18 cellular contexts compared by ENCODE assay signal in genomic region chr18:44033144-44033543, GRCh38.
DNase-seq lines count a peak whose midpoint lies in the region; ATAC-seq and TF ChIP-seq lines count a peak whose summit lies in the region.
"Had no signal": no experiment of that assay in that cellular context is flagged by ENCODE, and none has a peak within 500 bp of the region (broad histone marks: within the 10 kb centered on the region; RNA-seq: fewer than 3 reads in every experiment).

No MANE protein-coding gene starts in this region.

- H3K79me2 ChIP-seq in H9 (ENCODE audit: insufficient read depth, low read length) = no peaks in the 10 kb centered on the region

- no peak for TF ChIP-seq CTCF in H9 (conservative IDR thresholded peaks at IDR 0.05)

- no peak overlapping the region for H4K8ac ChIP-seq in H9 (replicated peaks; ENCODE audit: insufficient read length, low read depth, low read length)

- H4K5ac ChIP-seq in H9 (ENCODE audit: insufficient read length, low read depth, low read length) = no peak overlapping the region

- H2BK20ac ChIP-seq in H9 (ENCODE audit: low read depth, low read length, poor library complexity, severe bottlenecking) = no peak overlapping the region

- H3K27ac Mint-ChIP-seq in H9 = no peak overlapping the region
- H3K27ac Mint-ChIP-seq: activated naive CD4-positive, alpha-beta T cell treated with anti-CD3 and anti-CD28 coated beads, Interleukin-2, amount 50 U/mL, for 24 hours; nephron progenitor cell; stimulated activated naive CD8-positive, alpha-beta T cell treated with anti-CD3 and anti-CD28 coated beads, Interleukin-15, amount 100 ng/mL, for 72 hours had no signal

- no peaks in the 10 kb centered on the region for H3K79me1 ChIP-seq in H9 (ENCODE audit: insufficient read depth, low read depth, low read length, poor library complexity, severe bottlenecking)

- H3K14ac ChIP-seq in H9 (ENCODE audit: insufficient read depth, low read length) = no peak overlapping the region

- H3K4me1 ChIP-seq in H9 (ENCODE audit: insufficient read depth, low read length) = peaks cover 6% of the 10 kb centered on the region

- H3K9me3 ChIP-seq in H9 (ENCODE audit: control insufficient read depth, low read depth, low read length) = peaks cover 1% of the 10 kb centered on the region

- H2BK15ac ChIP-seq in H9 (ENCODE audit: low read depth, low read length) = no peak overlapping the region

- no peak overlapping the region for H4K91ac ChIP-seq in H9 (ENCODE audit: insufficient read length, low read depth, low read length)

- peaks cover 0 to 4% of the 10 kb centered on the region in 2 experiments; a peak in 3 of 4 replicates for H3K4me1 Mint-ChIP-seq in H9
- H3K4me1 Mint-ChIP-seq: activated naive CD4-positive, alpha-beta T cell treated with anti-CD3 and anti-CD28 coated beads, Interleukin-2, amount 50 U/mL, for 24 hours; nephron progenitor cell; stimulated activated naive CD8-positive, alpha-beta T cell treated with anti-CD3 and anti-CD28 coated beads, Interleukin-15, amount 100 ng/mL, for 72 hours had no signal

- H3K27ac ChIP-seq in H9 (ENCODE audit: insufficient read length, low read depth, low read length) = no peak overlapping the region
- H3K27ac ChIP-seq: SK-N-MC, WERI-Rb-1 had no signal

- DNase-seq in MV-4-11 (lab: John Stamatoyannopoulos, UW) (peak; percentile 1), mucosa of gallbladder (ENCODE audit: low spot score) (peak; percentile 14), DMS153 (lab: John Stamatoyannopoulos, UW) (no peak), DMS 273 treated with DMSO at 0.1 percent for 48 hours (lab: John Stamatoyannopoulos, UW) (no peak), H9 (no peak), NAMALWA (ENCODE audit: low spot score) (no peak)
- DNase-seq: AML-193; cerebellar nuclear complex; DMS79; erythroblast; NCI-H2107; nephron progenitor cell; stimulated activated naive CD8-positive, alpha-beta T cell treated with anti-CD3 and anti-CD28 coated beads, Interleukin-15, amount 100 ng/mL, for 72 hours; WERI-Rb-1 had no signal

- no peak overlapping the region for H3T11ph ChIP-seq in H9 (ENCODE audit: low read length)

- no peak overlapping the region for H3K56ac ChIP-seq in H9 (ENCODE audit: insufficient read length, low read depth, low read length)

- H2BK120ac ChIP-seq in H9 (ENCODE audit: low read depth, low read length, poor library complexity, severe bottlenecking) = no peak overlapping the region

- H3K9me3 Mint-ChIP-seq in H9 = peaks cover 9 to 13% of the 10 kb centered on the region in 2 experiments

- H3K9ac ChIP-seq in H9 (ENCODE audit: extremely low read depth, insufficient read length, low read length) = no peak overlapping the region

- H3K4me2 ChIP-seq in H9 (ENCODE audit: insufficient read depth, insufficient read length, low read length) = no peak overlapping the region

- no peaks in the 10 kb centered on the region for H3K27me3 Mint-ChIP-seq in H9 (ENCODE audit: low read depth)
- H3K27me3 Mint-ChIP-seq: activated naive CD4-positive, alpha-beta T cell treated with anti-CD3 and anti-CD28 coated beads, Interleukin-2, amount 50 U/mL, for 24 hours; stimulated activated naive CD8-positive, alpha-beta T cell treated with anti-CD3 and anti-CD28 coated beads, Interleukin-15, amount 100 ng/mL, for 72 hours had no signal

- WGBS in H9 (ENCODE audit: extremely low coverage, insufficient read length, low lambda C conversion rate) = no CpG with 5 or more reads among the region's 4 CpGs

- no peaks in the 10 kb centered on the region for H3K27me3 ChIP-seq in H9 (ENCODE audit: insufficient read depth, low read length)

- no peak overlapping the region for H3K18ac ChIP-seq in H9 (ENCODE audit: insufficient read length, low read depth, low read length)

- H3K4ac ChIP-seq in H9 (ENCODE audit: low read depth, low read length) = no peak overlapping the region

- H2BK5ac ChIP-seq in H9 (ENCODE audit: insufficient read length, low read length) = no peak overlapping the region

- H3K36me3 Mint-ChIP-seq in H9 (ENCODE audit: insufficient read depth in 1 of 3, low read depth in 3 of 3) = peaks cover 6 to 11% (median 10%) of the 10 kb centered on the region in 3 experiments; a peak in 6 of 7 replicates
- H3K36me3 Mint-ChIP-seq: activated naive CD4-positive, alpha-beta T cell treated with anti-CD3 and anti-CD28 coated beads, Interleukin-2, amount 50 U/mL, for 24 hours had no signal

- no peak overlapping the region for H2AFZ ChIP-seq in H9 (ENCODE audit: low read length)

- no peak overlapping the region for H2BK12ac ChIP-seq in H9 (ENCODE audit: insufficient read length, low read depth, low read length)

- peak; percentile 76 for ATAC-seq in GM18861 (IDR thresholded peaks at IDR 0.05; ENCODE audit: unreplicated experiment)
- peak; percentile 63 for ATAC-seq in HG02763 (IDR thresholded peaks at IDR 0.05; ENCODE audit: unreplicated experiment)
- ATAC-seq: stimulated activated naive CD8-positive, alpha-beta T cell treated with anti-CD3 and anti-CD28 coated beads, Interleukin-15, amount 100 ng/mL, for 72 hours had no signal

- no peaks in the 10 kb centered on the region for H3K23me2 ChIP-seq in H9 (ENCODE audit: insufficient read length, low read depth, low read length, poor library complexity, severe bottlenecking)

- H2AK5ac ChIP-seq in H9 (ENCODE audit: insufficient read length, low read length) = no peak overlapping the region

- no peak overlapping the region for H3K4me3 Mint-ChIP-seq in H9
- H3K4me3 Mint-ChIP-seq: activated naive CD4-positive, alpha-beta T cell treated with anti-CD3 and anti-CD28 coated beads, Interleukin-2, amount 50 U/mL, for 24 hours; nephron progenitor cell; stimulated activated naive CD8-positive, alpha-beta T cell treated with anti-CD3 and anti-CD28 coated beads, Interleukin-15, amount 100 ng/mL, for 72 hours had no signal

- H3K23ac ChIP-seq in H9 (ENCODE audit: insufficient read length, low read depth, low read length) = no peak overlapping the region

- no peaks in the 10 kb centered on the region for H4K20me1 ChIP-seq in H9 (ENCODE audit: control insufficient read depth, insufficient read depth, insufficient read length)

Comparison
In these comparisons a context has a peak if more than half of its experiments do, and no peak if none do; other contexts are left out.
1. DNase-seq: peak in MV-4-11 (single experiment) and mucosa of gallbladder (single experiment); none in DMS153 (single experiment), DMS 273 treated with DMSO at 0.1 percent for 48 hours (single experiment), H9 (single experiment) and NAMALWA (single experiment).